In the genomic region with DNA sequence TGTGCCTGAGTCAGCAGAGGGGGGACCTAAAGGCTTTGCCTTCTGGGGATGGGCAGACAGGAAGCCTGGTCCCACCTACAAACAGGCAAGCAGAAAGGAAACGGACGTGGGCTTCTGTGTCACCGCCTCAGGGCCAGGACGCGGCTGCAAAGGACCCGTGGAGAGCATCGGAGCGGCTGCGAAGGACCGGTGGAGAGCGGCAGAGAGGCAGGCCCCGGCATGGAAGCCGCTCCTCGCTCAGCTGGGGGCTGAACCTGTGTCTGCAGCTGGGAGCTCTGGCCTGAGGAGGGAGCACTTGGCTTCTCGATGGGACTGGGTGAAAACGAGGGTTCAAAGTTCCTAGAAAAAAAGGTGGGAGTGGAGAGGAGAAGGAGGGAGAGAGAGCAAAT, we compare ENCODE assay signal across 14 cellular contexts.
A peak's percentile ranks its signal among the peaks of the same experiment; 100 is the strongest.
DNase-seq lines count a peak whose midpoint lies in the region; ATAC-seq and TF ChIP-seq lines count a peak whose summit lies in the region.
"Had no signal": no experiment of that assay in that cellular context is flagged by ENCODE, and none has a peak within 500 bp of the region (broad histone marks: within the 10 kb centered on the region; RNA-seq: fewer than 3 reads in every experiment).

No MANE protein-coding gene starts in this region.

- H4K91ac ChIP-seq in H9 (ENCODE audit: insufficient read length, low read depth, low read length) = no peak overlapping the region

- H3K23ac ChIP-seq in H9 (ENCODE audit: insufficient read length, low read depth, low read length) = no peak overlapping the region

- DNase-seq in H9 = peak; percentile 81
- DNase-seq in chondrocyte (ENCODE audit: low spot score) = peak; percentile 69
- peak; percentile 71 for DNase-seq in left kidney (ENCODE audit: low read depth, low spot score)
- DNase-seq in retina = peak; percentile 65
- no peak for DNase-seq in CD8-positive, alpha-beta memory T cell
- DNase-seq in cerebellar cortex (ENCODE audit: low spot score) = no peak
- DNase-seq: CD4-positive, alpha-beta T cell; DMS79; GM23248; NCI-H1048; NCI-H2081 treated with DMSO at 0.1 percent for 48 hours; NCI-H524 had no signal

- H3K4me3 Mint-ChIP-seq in H9 = no peak overlapping the region
- no peak overlapping the region for H3K4me3 Mint-ChIP-seq in chondrocyte (ENCODE audit: unreplicated experiment)
- no peak overlapping the region for H3K4me3 Mint-ChIP-seq in CD8-positive, alpha-beta memory T cell
- H3K4me3 Mint-ChIP-seq: CD4-positive, alpha-beta T cell had no signal

- no peaks in the 10 kb centered on the region for H3K4me1 ChIP-seq in H9 (ENCODE audit: insufficient read depth, low read length)
- no peaks in the 10 kb centered on the region for H3K4me1 ChIP-seq in CD8-positive, alpha-beta memory T cell (ENCODE audit: insufficient read depth, low read length)

- H2AK5ac ChIP-seq in H9 (ENCODE audit: insufficient read length, low read length) = no peak overlapping the region

- no peaks in the 10 kb centered on the region for H3K79me1 ChIP-seq in H9 (ENCODE audit: insufficient read depth, low read depth, low read length, poor library complexity, severe bottlenecking)

- H3K27ac Mint-ChIP-seq in H9 (no peak overlapping the region), chondrocyte (ENCODE audit: unreplicated experiment) (no peak overlapping the region)
- H3K27ac Mint-ChIP-seq in CD8-positive, alpha-beta memory T cell = no peak overlapping the region
- H3K27ac Mint-ChIP-seq: CD4-positive, alpha-beta T cell had no signal

- H2BK15ac ChIP-seq in H9 (ENCODE audit: low read depth, low read length) = no peak overlapping the region

- H3T11ph ChIP-seq in H9 (ENCODE audit: low read length) = no peak overlapping the region

- H3K18ac ChIP-seq in H9 (ENCODE audit: insufficient read length, low read depth, low read length) = no peak overlapping the region

- no peaks in the 10 kb centered on the region for H4K20me1 ChIP-seq in H9 (ENCODE audit: control insufficient read depth, insufficient read depth, insufficient read length)

- no peaks in the 10 kb centered on the region for H3K23me2 ChIP-seq in H9 (ENCODE audit: insufficient read length, low read depth, low read length, poor library complexity, severe bottlenecking)

- no peak for ATAC-seq in GM21528 (IDR thresholded peaks at IDR 0.05; ENCODE audit: low FRiP score, unreplicated experiment)

- H3K27me3 Mint-ChIP-seq in H9 (ENCODE audit: low read depth) (peaks cover 16% of the 10 kb centered on the region), chondrocyte (ENCODE audit: low read depth) (peaks cover 3% of the 10 kb centered on the region)
- peaks cover 3 to 6% of the 10 kb centered on the region in 2 donors for H3K27me3 Mint-ChIP-seq in CD8-positive, alpha-beta memory T cell

- POLR2A ChIA-PET in CD8-positive, alpha-beta memory T cell (lab: Charles Lee) = no interaction called here

- CTCF ChIA-PET in CD8-positive, alpha-beta memory T cell (lab: Charles Lee) = no interaction called here

- H3K56ac ChIP-seq in H9 (ENCODE audit: insufficient read length, low read depth, low read length) = no peak overlapping the region

- no peak overlapping the region for H2BK120ac ChIP-seq in H9 (ENCODE audit: low read depth, low read length, poor library complexity, severe bottlenecking)

- H3K4ac ChIP-seq in H9 (ENCODE audit: low read depth, low read length) = no peak overlapping the region

- peaks cover 24% of the 10 kb centered on the region for H3K9me3 ChIP-seq in H9 (ENCODE audit: control insufficient read depth, low read depth, low read length)
- peaks cover 18% of the 10 kb centered on the region for H3K9me3 ChIP-seq in CD8-positive, alpha-beta memory T cell (ENCODE audit: low read length)

- H3K79me2 ChIP-seq in H9 (ENCODE audit: insufficient read depth, low read length) = no peaks in the 10 kb centered on the region

- H3K9me3 Mint-ChIP-seq in H9 (peaks cover 45 to 47% of the 10 kb centered on the region in 2 experiments), chondrocyte (ENCODE audit: low read depth) (peaks cover 28% of the 10 kb centered on the region)
- H3K9me3 Mint-ChIP-seq in CD8-positive, alpha-beta memory T cell = peaks cover 10 to 32% (median 27%) of the 10 kb centered on the region in 5 donors

- no peak overlapping the region for H4K5ac ChIP-seq in H9 (ENCODE audit: insufficient read length, low read depth, low read length)

- H2BK5ac ChIP-seq in H9 (ENCODE audit: insufficient read length, low read length) = no peak overlapping the region

- no peak overlapping the region for H2AFZ ChIP-seq in H9 (ENCODE audit: low read length)
- H2AFZ ChIP-seq: GM23248 had no signal

- H3K4me3 ChIP-seq in CD8-positive, alpha-beta memory T cell (ENCODE audit: low read length) = no peak overlapping the region
- H3K4me3 ChIP-seq: GM23248 had no signal

- H3K4me1 Mint-ChIP-seq in H9 (peaks cover 3 to 16% of the 10 kb centered on the region in 2 experiments), chondrocyte (ENCODE audit: low read depth) (no peaks in the 10 kb centered on the region)
- no peaks in the 10 kb centered on the region for H3K4me1 Mint-ChIP-seq in CD8-positive, alpha-beta memory T cell

- no peak overlapping the region for H2BK12ac ChIP-seq in H9 (ENCODE audit: insufficient read length, low read depth, low read length)

- H4K8ac ChIP-seq in H9 (replicated peaks; ENCODE audit: insufficient read length, low read depth, low read length) = no peak overlapping the region

- H3K27me3 ChIP-seq in H9 (ENCODE audit: insufficient read depth, low read length) = no peaks in the 10 kb centered on the region
- H3K27me3 ChIP-seq in CD8-positive, alpha-beta memory T cell (ENCODE audit: insufficient read depth, low read length, poor library complexity, severe bottlenecking) = no peaks in the 10 kb centered on the region

- no peak overlapping the region for H2BK20ac ChIP-seq in H9 (ENCODE audit: low read depth, low read length, poor library complexity, severe bottlenecking)

- H3K14ac ChIP-seq in H9 (ENCODE audit: insufficient read depth, low read length) = no peak overlapping the region

- no peak overlapping the region for H3K27ac ChIP-seq in H9 (ENCODE audit: insufficient read length, low read depth, low read length)
- no peak overlapping the region for H3K27ac ChIP-seq in CD8-positive, alpha-beta memory T cell (ENCODE audit: low read depth, low read length)
- H3K27ac ChIP-seq: GM23248, KMS-11 had no signal

- whole genome bisulfite sequencing in H9 (ENCODE audit: extremely low coverage, insufficient read length, low lambda C conversion rate) = no CpG with 5 or more reads among the region's 16 CpGs

- H3K4me2 ChIP-seq in H9 (ENCODE audit: insufficient read depth, insufficient read length, low read length) = no peak overlapping the region
- H3K4me2 ChIP-seq: KMS-11 had no signal

- no peak overlapping the region for H3K9ac ChIP-seq in H9 (ENCODE audit: extremely low read depth, insufficient read length, low read length)
- H3K9ac ChIP-seq: GM23248, KMS-11 had no signal

- TF ChIP-seq CTCF in H9 (conservative IDR thresholded peaks at IDR 0.05) = peak; percentile 29; the same call in 1 of the 3 replicates
- no peak for TF ChIP-seq CTCF in chondrocyte (IDR thresholded peaks at IDR 0.05)

- no peaks in the 10 kb centered on the region for H3K36me3 ChIP-seq in CD8-positive, alpha-beta memory T cell (ENCODE audit: insufficient read depth, low read length)

- peaks cover 16 to 20% (median 19%) of the 10 kb centered on the region in 3 experiments for H3K36me3 Mint-ChIP-seq in H9 (ENCODE audit: insufficient read depth in 1 of 3, low read depth in 3 of 3)
- H3K36me3 Mint-ChIP-seq in chondrocyte (ENCODE audit: low read depth) = peaks cover 3% of the 10 kb centered on the region
- H3K36me3 Mint-ChIP-seq in CD8-positive, alpha-beta memory T cell = no peaks in the 10 kb centered on the region

Comparison
In these comparisons a context has a peak if more than half of its experiments do, and no peak if none do; other contexts are left out.
1. DNase-seq: peak in H9 (single experiment), chondrocyte (single experiment), left kidney (single experiment) and retina (single experiment); none in CD8-positive, alpha-beta memory T cell (0 of 5) and cerebellar cortex (single experiment).